Comparison of ENCODE assay signal across 8 cellular contexts in genomic region chr5:179805529-179806249, GRCh38. TPM values are rescaled to one million over a fixed set of nuclear protein-coding genes. Genes with fewer than 3 reads are reported as not detected.
DNase-seq lines count a peak whose midpoint lies in the region; TF ChIP-seq lines count a peak whose summit lies in the region.

No MANE protein-coding gene starts in this region.

- CTCF ChIA-PET in HEK293T (lab: Yijun Ruan, JAX): no interaction called here

- H3K27me3 ChIP-seq in brain microvascular endothelial cell (replicated peaks): no peaks in the 10 kb centered on the region

- in situ Hi-C loops in brain microvascular endothelial cell (cut with HindIII; ENCODE audit: low pct_ligation_motif_present, low sequenced_read_pairs): no loop called here

- peak overlapping the region; percentile 77 for H3K27ac ChIP-seq in brain microvascular endothelial cell

- H3K36me3 ChIP-seq in brain microvascular endothelial cell (replicated peaks): peaks cover 10% of the 10 kb centered on the region

- DNase-seq in activated CD4-positive, CD25-positive, alpha-beta regulatory T cell treated with anti-CD3 and anti-CD28 coated beads, Interleukin-2, amount 50 U/mL, for 72 hours: peak; percentile 49
- no peak for DNase-seq in activated CD4-positive, CD25-positive, alpha-beta regulatory T cell (lab: John Stamatoyannopoulos, UW)
- DNase-seq in HEK293T (ENCODE audit: extremely low spot score) (peak; percentile 49), NCI-H69 (lab: John Stamatoyannopoulos, UW) (peak; percentile 61), brain microvascular endothelial cell (no peak), kidney tubule cell (ENCODE audit: low spot score) (peak; percentile 49), cerebellum (ENCODE audit: low spot score) (no peak)
- peak; percentile 17 for DNase-seq in stimulated activated naive CD4-positive, alpha-beta T cell treated with Interleukin-2 at 50 U/mL for 16 hours (lab: John Stamatoyannopoulos, UW)

- no peak for TF ChIP-seq CTCF in brain microvascular endothelial cell (IDR thresholded peaks at IDR 0.05; ENCODE audit: low read depth, low read length, missing control alignments)

- peak overlapping the region; percentile 74 for H3K4me3 ChIP-seq in brain microvascular endothelial cell (ENCODE audit: low read depth, low read length)

- POLR2A ChIA-PET in HEK293T (lab: Yijun Ruan, JAX): interaction anchor here (1.2 to 1.6 kb wide), 2 partner anchors 15 to 182 kb away, joined by 3 to 5 read pairs; partner anchors contain the start of genes HNRNPH1 and SQSTM1

TF ChIP-seq in HEK293T, 16 proteins besides CTCF, POLR2A, EP300 and RAD21:
- no peak for TF ChIP-seq FOXA1 (IDR thresholded peaks at IDR 0.05)
- no peak for TF ChIP-seq ELF4 (IDR thresholded peaks at IDR 0.05)
- TF ChIP-seq PKNOX1 (IDR thresholded peaks at IDR 0.05): no peak
- TF ChIP-seq L3MBTL2 (conservative IDR thresholded peaks at IDR 0.05): no peak
- no peak for TF ChIP-seq ZNF384 (IDR thresholded peaks at IDR 0.05)
- TF ChIP-seq FOXK2 (IDR thresholded peaks at IDR 0.05): no peak
- TF ChIP-seq TARDBP (IDR thresholded peaks at IDR 0.05): no peak
- TF ChIP-seq CTBP1 (IDR thresholded peaks at IDR 0.05; ENCODE audit: borderline replicate concordance): no peak
- no peak for TF ChIP-seq LEF1 (IDR thresholded peaks at IDR 0.05; ENCODE audit: borderline replicate concordance)
- no peak for TF ChIP-seq BHLHE40 (IDR thresholded peaks at IDR 0.05; ENCODE audit: borderline replicate concordance)
- TF ChIP-seq SP1 (IDR thresholded peaks at IDR 0.05): no peak
- no peak for TF ChIP-seq ARNT (IDR thresholded peaks at IDR 0.05)
- no peak for TF ChIP-seq NFRKB (IDR thresholded peaks at IDR 0.05)
- no peak for TF ChIP-seq SUZ12 (IDR thresholded peaks at IDR 0.05)
- no peak for TF ChIP-seq FOXM1 (IDR thresholded peaks at IDR 0.05; ENCODE audit: borderline replicate concordance)
- TF ChIP-seq HDGF (IDR thresholded peaks at IDR 0.05; ENCODE audit: borderline replicate concordance): no peak
TF ChIP-seq in HEK293T: peak in this region for 0.

RNA-seq across cellular contexts. Expression of gene MGAT4B, which starts 1.0 kb away (rescaled TPM):
- 56.1 TPM for total RNA-seq in cerebellum

RNA-seq across cellular contexts. Expression of gene LTC4S, which starts 11.9 kb away (rescaled TPM):
- total RNA-seq in cerebellum: 2.7 TPM

RNA-seq across cellular contexts. Expression of gene SQSTM1, which starts 15.0 kb away (rescaled TPM):
- 53.8 TPM for total RNA-seq in cerebellum

RNA-seq across cellular contexts. Expression of gene MRNIP, which starts 52.9 kb away (rescaled TPM):
- 33.9 TPM for total RNA-seq in cerebellum

Comparison
In these comparisons a context has a peak if more than half of its experiments do, and no peak if none do; other contexts are left out.
1. DNase-seq: peak in activated CD4-positive, CD25-positive, alpha-beta regulatory T cell treated with anti-CD3 and anti-CD28 coated beads, Interleukin-2, amount 50 U/mL, for 72 hours (single experiment), HEK293T (single experiment), NCI-H69 (single experiment), kidney tubule cell (single experiment) and stimulated activated naive CD4-positive, alpha-beta T cell treated with Interleukin-2 at 50 U/mL for 16 hours (single experiment); none in activated CD4-positive, CD25-positive, alpha-beta regulatory T cell (0 of 4), brain microvascular endothelial cell (single experiment) and cerebellum (single experiment).